6 cellular contexts compared by ENCODE assay signal in the genomic region with DNA sequence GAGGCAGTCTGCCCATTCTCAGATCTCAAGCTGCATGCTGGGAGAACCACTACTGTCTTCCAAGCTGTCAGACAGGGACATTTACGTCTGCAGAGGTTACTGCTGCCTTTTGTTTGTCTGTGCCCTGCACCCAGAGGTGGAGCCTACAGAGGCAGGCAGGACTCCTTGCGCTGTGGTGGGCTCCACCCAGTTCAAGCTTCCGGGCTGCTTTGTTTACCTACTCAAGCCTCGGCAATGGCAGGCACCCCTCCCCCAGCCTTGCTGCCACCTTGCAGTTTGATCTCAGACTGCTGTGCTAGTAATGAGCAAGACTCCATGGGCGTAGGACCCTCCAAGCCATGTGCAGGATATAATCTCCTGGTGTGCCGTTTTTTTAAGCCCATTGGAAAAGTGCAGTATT. TPM values are rescaled to one million over a fixed set of nuclear protein-coding genes. Genes with fewer than 3 reads are reported as not detected.
"Had no signal": no experiment of that assay in that cellular context is flagged by ENCODE, and none has a peak within 500 bp of the region (broad histone marks: within the 10 kb centered on the region; RNA-seq: fewer than 3 reads in every experiment).

No MANE protein-coding gene starts in this region.

RNA-seq across cellular contexts. Expression of a gene that starts 59.5 kb away (rescaled TPM):
- total RNA-seq: LHCN-M2, MCF 10A, PC-3, Right ventricle myocardium inferior, SJCRH30, T-cell had no signal
